In genomic region chr11:1454576-1454975, GRCh38 we compare ENCODE assay signal across 2 cellular contexts.
TF ChIP-seq lines count a peak whose summit lies in the region.

No MANE protein-coding gene starts in this region.

TF ChIP-seq in IMR-90, 13 proteins besides CTCF, POLR2A, EP300 and RAD21:
- TF ChIP-seq BHLHE40 (IDR thresholded peaks at IDR 0.05; ENCODE audit: low read depth, low read length) (no peak), NFE2L2 (IDR thresholded peaks at IDR 0.05; ENCODE audit: low read depth, low read length) (no peak), USF2 (IDR thresholded peaks at IDR 0.05; ENCODE audit: low read depth, low read length) (no peak), CEBPB (IDR thresholded peaks at IDR 0.05; ENCODE audit: low read depth, low read length) (no peak), RCOR1 (IDR thresholded peaks at IDR 0.05; ENCODE audit: insufficient replicate concordance, low read length) (no peak), MAZ (IDR thresholded peaks at IDR 0.05; ENCODE audit: borderline replicate concordance, low read depth, low read length) (no peak)
TF ChIP-seq in IMR-90: peak in this region for 0.

TF ChIP-seq in H1, 55 proteins besides CTCF, POLR2A, EP300 and RAD21:
- TF ChIP-seq POU5F1 (IDR thresholded peaks at IDR 0.05; ENCODE audit: low read depth, low read length): no peak
- no peak for TF ChIP-seq SP4 (IDR thresholded peaks at IDR 0.05; ENCODE audit: low read length)
- no peak for TF ChIP-seq NRF1 (IDR thresholded peaks at IDR 0.05; ENCODE audit: low read depth, low read length)
- TF ChIP-seq GTF2F1 (IDR thresholded peaks at IDR 0.05; ENCODE audit: borderline replicate concordance, low read depth, low read length): no peak
- TF ChIP-seq, protein P1, sequence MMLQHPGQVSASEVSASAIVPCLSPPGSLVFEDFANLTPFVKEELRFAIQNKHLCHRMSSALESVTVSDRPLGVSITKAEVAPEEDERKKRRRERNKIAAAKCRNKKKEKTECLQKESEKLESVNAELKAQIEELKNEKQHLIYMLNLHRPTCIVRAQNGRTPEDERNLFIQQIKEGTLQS (IDR thresholded peaks at IDR 0.05; ENCODE audit: insufficient read depth, low read depth, low read length): no peak
- no peak for TF ChIP-seq YY1 (IDR thresholded peaks at IDR 0.05; ENCODE audit: low read depth, low read length)
- no peak for TF ChIP-seq SUZ12 (IDR thresholded peaks at IDR 0.05; ENCODE audit: low read length)
